Comparison of ENCODE assay signal across 1 cellular context in genomic region chr15:67118808-67119207, GRCh38.
TF ChIP-seq lines count a peak whose summit lies in the region.

No MANE protein-coding gene starts in this region.

TF ChIP-seq in K562, 482 proteins besides CTCF, POLR2A, EP300 and RAD21 (continued from another document and continues in another):
- TF ChIP-seq BRD9 (IDR thresholded peaks at IDR 0.05; ENCODE audit: low read depth, partially characterized antibody) (no peak), NFIC (IDR thresholded peaks at IDR 0.05) (no peak), ARHGAP35 (IDR thresholded peaks at IDR 0.05; ENCODE audit: partially characterized antibody) (no peak), ZNF277 (CRISPR knock-in tag; IDR thresholded peaks at IDR 0.05; ENCODE audit: borderline replicate concordance) (no peak), FOXP4 (CRISPR knock-in tag; IDR thresholded peaks at IDR 0.05; ENCODE audit: borderline replicate concordance) (no peak), PKNOX1 (IDR thresholded peaks at IDR 0.05) (0 out of 2 replicates have a peak, but pooled peaks have one; percentile 15), GABPB2 (CRISPR knock-in tag; conservative IDR thresholded peaks at IDR 0.05) (no peak), RBM15 (IDR thresholded peaks at IDR 0.05; ENCODE audit: insufficient read depth, low read length) (no peak), GATAD2B (IDR thresholded peaks at IDR 0.05; ENCODE audit: borderline replicate concordance) (no peak), TSC22D4 (tag; IDR thresholded peaks at IDR 0.05) (no peak), RNF219 (CRISPR knock-in tag; IDR thresholded peaks at IDR 0.05) (no peak), XRCC4 (IDR thresholded peaks at IDR 0.05; ENCODE audit: extremely low read depth, insufficient read depth, insufficient read length) (no peak), HNRNPLL (IDR thresholded peaks at IDR 0.05; ENCODE audit: low read depth, low read length, poor library complexity, severe bottlenecking) (no peak), E2F3 (CRISPR knock-in tag; IDR thresholded peaks at IDR 0.05) (no peak), TCFL5 (CRISPR knock-in tag; conservative IDR thresholded peaks at IDR 0.05) (no peak), SMARCE1 (IDR thresholded peaks at IDR 0.05) (peak; percentile 35; the same call in 1 of the 2 replicates), DPF2 (IDR thresholded peaks at IDR 0.05) (peak; percentile 57), ZNF592 (IDR thresholded peaks at IDR 0.05) (no peak), REST (CRISPR knock-in tag; IDR thresholded peaks at IDR 0.05; ENCODE audit: low read depth) (no peak), ZBED1 (IDR thresholded peaks at IDR 0.05) (no peak), ZNF239 (CRISPR knock-in tag; IDR thresholded peaks at IDR 0.05) (no peak), SMARCA4 (IDR thresholded peaks at IDR 0.05) (peak; percentile 65), ZNF511 (CRISPR knock-in tag; IDR thresholded peaks at IDR 0.05) (no peak), HMGXB4 (CRISPR knock-in tag; IDR thresholded peaks at IDR 0.05) (no peak), NR2C1 (IDR thresholded peaks at IDR 0.05) (no peak), NR2C1 (tag; IDR thresholded peaks at IDR 0.05) (no peak), TARDBP (IDR thresholded peaks at IDR 0.05) (no peak)
